ENCODE assay signal across 9 cellular contexts in the genomic region with DNA sequence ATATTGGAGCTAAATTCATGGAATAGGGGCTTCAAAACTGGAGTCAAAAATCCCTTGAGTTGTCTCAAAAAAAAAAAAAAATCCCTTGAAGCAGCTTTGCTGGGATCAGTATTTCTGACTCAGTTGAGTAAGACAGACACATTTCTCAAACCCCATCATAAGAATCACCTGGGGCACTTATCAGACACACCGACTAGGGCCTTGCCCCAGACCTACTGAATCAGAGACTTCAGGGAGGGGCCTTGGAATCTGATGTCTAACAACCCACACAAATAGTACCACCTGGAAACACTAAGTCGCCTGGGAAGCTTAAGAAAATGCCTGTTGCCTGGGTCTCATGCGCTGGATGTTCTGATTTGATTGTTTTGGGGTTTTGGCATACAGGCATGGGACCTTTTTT.
"Had no signal": no experiment of that assay in that cellular context is flagged by ENCODE, and none has a peak within 500 bp of the region (broad histone marks: within the 10 kb centered on the region; RNA-seq: fewer than 3 reads in every experiment).

No MANE protein-coding gene starts in this region.

- H3K9me3 Mint-ChIP-seq: activated CD4-positive, alpha-beta memory T cell treated with anti-CD3 and anti-CD28 coated beads for 36 hours; activated T-helper 1 cell treated with anti-CD3 and anti-CD28 coated beads, Interleukin-12 subunit alpha, Interleukin-12 subunit beta, Interleukin-2, Interleukin-4 antibody, amounts not matched to agents 30 ng/mL and 10 ng/mL and 1 ng/mL, durations not matched to agents 14 hours and 24 hours and 36 hours; natural killer cell treated with Interleukin-12 subunit alpha and Interleukin-12 subunit beta and Interleukin-15 and Interleukin-18, amount 100 ng/mL, for 72 hours had no signal

- H3K4me3 Mint-ChIP-seq: activated CD4-positive, alpha-beta memory T cell treated with anti-CD3 and anti-CD28 coated beads for 36 hours; activated T-helper 1 cell treated with anti-CD3 and anti-CD28 coated beads, Interleukin-12 subunit alpha, Interleukin-12 subunit beta, Interleukin-2, Interleukin-4 antibody, amounts not matched to agents 30 ng/mL and 10 ng/mL and 1 ng/mL, durations not matched to agents 14 hours and 24 hours and 36 hours; natural killer cell treated with Interleukin-12 subunit alpha and Interleukin-12 subunit beta and Interleukin-15 and Interleukin-18, amount 100 ng/mL, for 72 hours had no signal

- DNase-seq: activated CD4-positive, alpha-beta memory T cell treated with anti-CD3 and anti-CD28 coated beads for 36 hours; activated CD4-positive, alpha-beta T cell treated with anti-CD3 and anti-CD28 coated beads for 1 hour; activated naive CD4-positive, alpha-beta T cell treated with Interleukin-2 at 50 U/mL for 16 hours; nucleus accumbens; stimulated activated CD4-positive, alpha-beta T cell treated with anti-CD3 and anti-CD28 coated beads, Interleukin-2, amount 100 ng/mL, for 48 hours; stimulated activated naive CD8-positive, alpha-beta T cell treated with anti-CD3 and anti-CD28 coated beads, Interleukin-15, Interleukin-2, amounts not matched to agents 100 U/mL and 50 U/mL, for 24 hours had no signal

- H3K27ac Mint-ChIP-seq: activated CD4-positive, alpha-beta memory T cell treated with anti-CD3 and anti-CD28 coated beads for 36 hours; activated T-helper 1 cell treated with anti-CD3 and anti-CD28 coated beads, Interleukin-12 subunit alpha, Interleukin-12 subunit beta, Interleukin-2, Interleukin-4 antibody, amounts not matched to agents 30 ng/mL and 10 ng/mL and 1 ng/mL, durations not matched to agents 14 hours and 24 hours and 36 hours; natural killer cell treated with Interleukin-12 subunit alpha and Interleukin-12 subunit beta and Interleukin-15 and Interleukin-18, amount 100 ng/mL, for 72 hours had no signal

- ATAC-seq: natural killer cell treated with Interleukin-12 subunit alpha and Interleukin-12 subunit beta and Interleukin-15 and Interleukin-18, amount 100 ng/mL, for 72 hours; sciatic nerve; stimulated activated naive CD8-positive, alpha-beta T cell treated with anti-CD3 and anti-CD28 coated beads, Interleukin-15, Interleukin-2, amounts not matched to agents 100 U/mL and 50 U/mL, for 24 hours had no signal

- H3K36me3 Mint-ChIP-seq: activated CD4-positive, alpha-beta memory T cell treated with anti-CD3 and anti-CD28 coated beads for 36 hours; natural killer cell treated with Interleukin-12 subunit alpha and Interleukin-12 subunit beta and Interleukin-15 and Interleukin-18, amount 100 ng/mL, for 72 hours had no signal
